Comparison of ENCODE assay signal across 1 cellular context in the genomic region with DNA sequence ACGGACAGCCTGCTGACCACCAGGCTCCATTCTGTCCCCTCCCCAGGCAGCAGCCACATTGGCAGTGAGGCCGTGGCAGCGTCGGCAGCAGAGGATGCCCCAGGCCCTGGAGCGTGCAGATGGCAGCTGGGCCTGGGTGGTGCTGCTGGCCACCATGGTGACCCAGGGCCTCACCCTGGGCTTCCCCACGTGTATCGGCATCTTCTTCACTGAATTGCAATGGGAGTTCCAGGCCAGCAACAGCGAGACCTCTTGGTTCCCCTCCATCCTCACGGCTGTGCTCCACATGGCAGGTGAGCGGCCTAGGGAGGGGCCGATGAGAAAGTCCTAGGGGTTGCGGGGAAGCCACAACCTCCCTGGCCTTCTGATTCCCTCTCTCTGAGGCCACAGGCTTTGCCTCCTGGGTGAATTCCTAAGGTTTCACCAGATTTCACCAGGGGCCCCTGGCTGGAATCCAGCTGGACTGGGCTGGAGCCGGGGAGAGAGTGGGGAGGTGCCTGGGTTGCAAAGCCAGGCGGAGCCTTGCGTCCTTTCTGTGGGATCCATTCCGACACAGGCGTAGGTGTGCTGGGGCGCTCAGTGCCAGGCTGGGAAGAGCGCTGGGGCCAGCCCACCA.
TF ChIP-seq lines count a peak whose summit lies in the region.

No MANE protein-coding gene starts in this region.

TF ChIP-seq in HepG2, 621 proteins besides CTCF, POLR2A, EP300 and RAD21 (continued from another document):
- TF ChIP-seq, protein P1, sequence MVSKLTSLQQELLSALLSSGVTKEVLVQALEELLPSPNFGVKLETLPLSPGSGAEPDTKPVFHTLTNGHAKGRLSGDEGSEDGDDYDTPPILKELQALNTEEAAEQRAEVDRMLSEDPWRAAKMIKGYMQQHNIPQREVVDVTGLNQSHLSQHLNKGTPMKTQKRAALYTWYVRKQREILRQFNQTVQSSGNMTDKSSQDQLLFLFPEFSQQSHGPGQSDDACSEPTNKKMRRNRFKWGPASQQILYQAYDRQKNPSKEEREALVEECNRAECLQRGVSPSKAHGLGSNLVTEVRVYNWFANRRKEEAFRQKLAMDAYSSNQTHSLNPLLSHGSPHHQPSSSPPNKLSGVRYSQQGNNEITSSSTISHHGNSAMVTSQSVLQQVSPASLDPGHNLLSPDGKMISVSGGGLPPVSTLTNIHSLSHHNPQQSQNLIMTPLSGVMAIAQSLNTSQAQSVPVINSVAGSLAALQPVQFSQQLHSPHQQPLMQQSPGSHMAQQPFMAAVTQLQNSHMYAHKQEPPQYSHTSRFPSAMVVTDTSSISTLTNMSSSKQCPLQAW (CRISPR knock-in tag; IDR thresholded peaks at IDR 0.05): no peak
- TF ChIP-seq, protein P2, sequence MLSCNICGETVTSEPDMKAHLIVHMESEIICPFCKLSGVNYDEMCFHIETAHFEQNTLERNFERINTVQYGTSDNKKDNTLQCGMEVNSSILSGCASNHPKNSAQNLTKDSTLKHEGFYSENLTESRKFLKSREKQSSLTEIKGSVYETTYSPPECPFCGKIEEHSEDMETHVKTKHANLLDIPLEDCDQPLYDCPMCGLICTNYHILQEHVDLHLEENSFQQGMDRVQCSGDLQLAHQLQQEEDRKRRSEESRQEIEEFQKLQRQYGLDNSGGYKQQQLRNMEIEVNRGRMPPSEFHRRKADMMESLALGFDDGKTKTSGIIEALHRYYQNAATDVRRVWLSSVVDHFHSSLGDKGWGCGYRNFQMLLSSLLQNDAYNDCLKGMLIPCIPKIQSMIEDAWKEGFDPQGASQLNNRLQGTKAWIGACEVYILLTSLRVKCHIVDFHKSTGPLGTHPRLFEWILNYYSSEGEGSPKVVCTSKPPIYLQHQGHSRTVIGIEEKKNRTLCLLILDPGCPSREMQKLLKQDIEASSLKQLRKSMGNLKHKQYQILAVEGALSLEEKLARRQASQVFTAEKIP (CRISPR knock-in tag; IDR thresholded peaks at IDR 0.05; ENCODE audit: borderline replicate concordance): no peak
- 0 out of 2 replicates have a peak, but pooled peaks have one; percentile 35 for TF ChIP-seq ZNF280B (CRISPR knock-in tag; IDR thresholded peaks at IDR 0.05; ENCODE audit: borderline replicate concordance)
- TF ChIP-seq NPAS2 (CRISPR knock-in tag; IDR thresholded peaks at IDR 0.05; ENCODE audit: borderline replicate concordance): no peak
- TF ChIP-seq, protein P3, sequence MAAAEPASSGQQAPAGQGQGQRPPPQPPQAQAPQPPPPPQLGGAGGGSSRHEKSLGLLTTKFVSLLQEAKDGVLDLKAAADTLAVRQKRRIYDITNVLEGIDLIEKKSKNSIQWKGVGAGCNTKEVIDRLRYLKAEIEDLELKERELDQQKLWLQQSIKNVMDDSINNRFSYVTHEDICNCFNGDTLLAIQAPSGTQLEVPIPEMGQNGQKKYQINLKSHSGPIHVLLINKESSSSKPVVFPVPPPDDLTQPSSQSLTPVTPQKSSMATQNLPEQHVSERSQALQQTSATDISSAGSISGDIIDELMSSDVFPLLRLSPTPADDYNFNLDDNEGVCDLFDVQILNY (CRISPR knock-in tag; conservative IDR thresholded peaks at IDR 0.05): no peak; the same call in 1 of the 2 replicates
- TF ChIP-seq AGO1 (IDR thresholded peaks at IDR 0.05; ENCODE audit: low read depth, low read length, poor library complexity, severe bottlenecking): peak; percentile 19
- no peak for TF ChIP-seq SSRP1 (CRISPR knock-in tag; IDR thresholded peaks at IDR 0.05)
- TF ChIP-seq ZNF460 (CRISPR knock-in tag; IDR thresholded peaks at IDR 0.05; ENCODE audit: borderline replicate concordance): 0 out of 2 replicates have a peak, but pooled peaks have one; percentile 3
- TF ChIP-seq, protein P4, sequence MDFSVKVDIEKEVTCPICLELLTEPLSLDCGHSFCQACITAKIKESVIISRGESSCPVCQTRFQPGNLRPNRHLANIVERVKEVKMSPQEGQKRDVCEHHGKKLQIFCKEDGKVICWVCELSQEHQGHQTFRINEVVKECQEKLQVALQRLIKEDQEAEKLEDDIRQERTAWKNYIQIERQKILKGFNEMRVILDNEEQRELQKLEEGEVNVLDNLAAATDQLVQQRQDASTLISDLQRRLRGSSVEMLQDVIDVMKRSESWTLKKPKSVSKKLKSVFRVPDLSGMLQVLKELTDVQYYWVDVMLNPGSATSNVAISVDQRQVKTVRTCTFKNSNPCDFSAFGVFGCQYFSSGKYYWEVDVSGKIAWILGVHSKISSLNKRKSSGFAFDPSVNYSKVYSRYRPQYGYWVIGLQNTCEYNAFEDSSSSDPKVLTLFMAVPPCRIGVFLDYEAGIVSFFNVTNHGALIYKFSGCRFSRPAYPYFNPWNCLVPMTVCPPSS (IDR thresholded peaks at IDR 0.05): no peak
- no peak for TF ChIP-seq ZNF431 (CRISPR knock-in tag; IDR thresholded peaks at IDR 0.05; ENCODE audit: borderline replicate concordance, low read depth)
- 0 out of 2 replicates have a peak, but pooled peaks have one; percentile 5 for TF ChIP-seq SALL1 (CRISPR knock-in tag; IDR thresholded peaks at IDR 0.05)
- TF ChIP-seq SRY (CRISPR knock-in tag; IDR thresholded peaks at IDR 0.05): no peak
- no peak for TF ChIP-seq STAG1 (CRISPR knock-in tag; IDR thresholded peaks at IDR 0.05)
- no peak for TF ChIP-seq CEBPB (IDR thresholded peaks at IDR 0.05; ENCODE audit: borderline replicate concordance, low read depth, low read length)
- TF ChIP-seq TCF7 (IDR thresholded peaks at IDR 0.05; ENCODE audit: low read depth): no peak
- 0 out of 2 replicates have a peak, but pooled peaks have one; percentile 53 for TF ChIP-seq HNRNPL (IDR thresholded peaks at IDR 0.05; ENCODE audit: low read depth, low read length)
